18 cellular contexts compared by ENCODE assay signal in genomic region chr7:42070068-42070467, GRCh38.
A peak's percentile ranks its signal among the peaks of the same experiment; 100 is the strongest.
DNase-seq lines count a peak whose midpoint lies in the region; ATAC-seq and TF ChIP-seq lines count a peak whose summit lies in the region.
"Had no signal": no experiment of that assay in that cellular context is flagged by ENCODE, and none has a peak within 500 bp of the region (broad histone marks: within the 10 kb centered on the region; RNA-seq: fewer than 3 reads in every experiment).

No MANE protein-coding gene starts in this region.

- no peak for TF ChIP-seq CTCF in 22Rv1 (IDR thresholded peaks at IDR 0.05)
- TF ChIP-seq CTCF in LNCaP clone FGC (IDR thresholded peaks at IDR 0.05; ENCODE audit: control insufficient read depth, extremely low read depth, insufficient read depth): no peak
- TF ChIP-seq CTCF in brain microvascular endothelial cell (IDR thresholded peaks at IDR 0.05; ENCODE audit: low read depth, low read length, missing control alignments): no peak
- no peak for TF ChIP-seq CTCF in kidney epithelial cell (IDR thresholded peaks at IDR 0.05; ENCODE audit: insufficient read depth, low read length, poor library complexity, severe bottlenecking)

- DNase-seq in LNCaP clone FGC (ENCODE audit: low read depth) (peak; percentile 90), brain microvascular endothelial cell (peak; percentile 42), kidney epithelial cell (ENCODE audit: low read depth) (peak; percentile 34), NCI-H1694 (lab: John Stamatoyannopoulos, UW) (no peak), NCI-H146 treated with DMSO at 0.1 percent for 48 hours (lab: John Stamatoyannopoulos, UW; ENCODE audit: unreplicated experiment) (no peak), NCI-H1105 treated with DMSO at 0.1 percent for 48 hours (lab: John Stamatoyannopoulos, UW) (no peak)
- DNase-seq: activated CD4-positive, CD25-positive, alpha-beta regulatory T cell treated with anti-CD3 and anti-CD28 coated beads, Interleukin-2, amount 50 U/mL, for 72 hours; activated naive CD4-positive, alpha-beta T cell treated with Interleukin-2 at 50 U/mL for 16 hours; CD4-positive, CD25-positive, alpha-beta regulatory T cell; effector memory CD4-positive, alpha-beta T cell; glutamatergic neuron; left cardiac atrium; RPMI8226 had no signal

- no peaks in the 10 kb centered on the region for H3K27me3 ChIP-seq in brain microvascular endothelial cell (replicated peaks)
- H3K27me3 ChIP-seq in kidney epithelial cell (ENCODE audit: control insufficient read depth, insufficient read depth, low read length): no peaks in the 10 kb centered on the region

- H3K27ac ChIP-seq in 22Rv1 (peak overlapping the region; percentile 44), brain microvascular endothelial cell (peak overlapping the region; percentile 27)
- H3K27ac ChIP-seq: A549, KMS-11, parathyroid adenoma had no signal

- no peak overlapping the region for H3K4me3 ChIP-seq in LNCaP clone FGC (ENCODE audit: low read depth, low read length)
- H3K4me3 ChIP-seq in brain microvascular endothelial cell (ENCODE audit: low read depth, low read length): no peak overlapping the region
- H3K4me3 ChIP-seq in kidney epithelial cell (ENCODE audit: low read depth, low read length): no peak overlapping the region
- H3K4me3 ChIP-seq: A549 had no signal

- in situ Hi-C loops in brain microvascular endothelial cell (cut with HindIII; ENCODE audit: low pct_ligation_motif_present, low sequenced_read_pairs): no loop called here

- no peak for ATAC-seq in HG03520 (IDR thresholded peaks at IDR 0.05; ENCODE audit: unreplicated experiment)
- ATAC-seq: A549, left cardiac atrium had no signal

- no peaks in the 10 kb centered on the region for H3K36me3 ChIP-seq in brain microvascular endothelial cell (replicated peaks)
- no peaks in the 10 kb centered on the region for H3K36me3 ChIP-seq in kidney epithelial cell (ENCODE audit: control insufficient read depth, insufficient read depth, low read length)

Comparison
In these comparisons a context has a peak if more than half of its experiments do, and no peak if none do; other contexts are left out.
1. DNase-seq: peak in LNCaP clone FGC (single experiment), brain microvascular endothelial cell (single experiment) and kidney epithelial cell (single experiment); none in NCI-H1694 (single experiment), NCI-H146 treated with DMSO at 0.1 percent for 48 hours (single experiment) and NCI-H1105 treated with DMSO at 0.1 percent for 48 hours (single experiment).